In genomic region chr19:12695997-12696365, GRCh38 we compare ENCODE assay signal across 9 cellular contexts. TPM values are rescaled to one million over a fixed set of nuclear protein-coding genes. Genes with fewer than 3 reads are reported as not detected.
DNase-seq lines count a peak whose midpoint lies in the region; ATAC-seq and TF ChIP-seq lines count a peak whose summit lies in the region.
"Had no signal": no experiment of that assay in that cellular context is flagged by ENCODE, and none has a peak within 500 bp of the region (broad histone marks: within the 10 kb centered on the region; RNA-seq: fewer than 3 reads in every experiment).

No MANE protein-coding gene starts in this region.

- no peaks in the 10 kb centered on the region for H3K27me3 Mint-ChIP-seq in CD4-positive, alpha-beta memory T cell
- H3K27me3 Mint-ChIP-seq in osteocyte (ENCODE audit: unreplicated experiment), result no peaks in the 10 kb centered on the region

- H3K9me3 ChIP-seq in CD4-positive, alpha-beta memory T cell (ENCODE audit: control insufficient read depth in 1 of 2, low read length in 2 of 2), result no peaks in the 10 kb centered on the region
- H3K9me3 ChIP-seq in esophagus muscularis mucosa, result no peaks in the 10 kb centered on the region

- intact Hi-C loops in CD4-positive, alpha-beta memory T cell (cut with micrococcal nuclease), result loop anchor here (1.0 kb wide), 3 partner anchors 15 to 27 kb away; partner anchors contain the start of genes DHPS and TNPO2
- intact Hi-C loops in esophagus muscularis mucosa (cut with DNase I), result no loop called here

- TF ChIP-seq POLR2A in esophagus muscularis mucosa (IDR thresholded peaks at IDR 0.05; ENCODE audit: low read depth), result no peak

- TF ChIP-seq CTCF in RWPE1 (conservative IDR thresholded peaks at IDR 0.05; ENCODE audit: low read depth), result no peak
- TF ChIP-seq CTCF in esophagus muscularis mucosa (IDR thresholded peaks at IDR 0.05), result no peak
- no peak for TF ChIP-seq CTCF in osteocyte (IDR thresholded peaks at IDR 0.05)

- CTCF ChIA-PET in CD4-positive, alpha-beta memory T cell (lab: Charles Lee; ENCODE audit: partially characterized antibody), result interaction anchor here (0.9 to 1.5 kb wide), 5 partner anchors 25 to 100 kb away, joined by 4 to 6 read pairs (median 5); no protein-coding TSS in a partner anchor
- CTCF ChIA-PET in RWPE1 (lab: Yijun Ruan, JAX), result no interaction called here

- peak overlapping the region; percentile 76 for H3K27ac ChIP-seq in CD4-positive, alpha-beta memory T cell (ENCODE audit: low read depth, low read length)
- H3K27ac ChIP-seq in RWPE1, result peak overlapping the region; percentile 86
- peak overlapping the region; percentile 82 to 94 (median 92) for H3K27ac ChIP-seq in esophagus muscularis mucosa (replicated peaks in 1 of 4)

- H3K36me3 ChIP-seq in CD4-positive, alpha-beta memory T cell (ENCODE audit: insufficient read depth, low read length), result no peaks in the 10 kb centered on the region
- peaks cover 11 to 30% (median 21%) of the 10 kb centered on the region in 4 donors for H3K36me3 ChIP-seq in esophagus muscularis mucosa

- peak overlapping the region; percentile 29 to 98 (median 96) for H3K27ac Mint-ChIP-seq in CD4-positive, alpha-beta memory T cell
- no peak overlapping the region for H3K27ac Mint-ChIP-seq in osteocyte (ENCODE audit: unreplicated experiment)

- H3K4me3 ChIP-seq in CD4-positive, alpha-beta memory T cell (ENCODE audit: low read length in 2 of 2), result peak overlapping the region; percentile 7 to 56
- peak overlapping the region; percentile 67 to 90 (median 74) for H3K4me3 ChIP-seq in esophagus muscularis mucosa

- H3K9me3 Mint-ChIP-seq in CD4-positive, alpha-beta memory T cell, result peaks cover 0 to 2% (median 0%) of the 10 kb centered on the region in 8 donors
- no peaks in the 10 kb centered on the region for H3K9me3 Mint-ChIP-seq in osteocyte (ENCODE audit: unreplicated experiment)

- WGBS in esophagus muscularis mucosa, result no CpG with 5 or more reads among the region's 36 CpGs

- no peak for DNase-seq in CD4-positive, alpha-beta memory T cell
- DNase-seq in RWPE1 (ENCODE audit: low spot score) (peak; percentile 23), esophagus muscularis mucosa (ENCODE audit: extremely low spot score) (no peak), osteocyte (ENCODE audit: extremely low spot score, unreplicated experiment) (no peak), AML-193 (lab: John Stamatoyannopoulos, UW) (no peak), UCSD-AML1 (lab: John Stamatoyannopoulos, UW; ENCODE audit: unreplicated experiment) (no peak), KG1 (lab: John Stamatoyannopoulos, UW) (no peak)

- ATAC-seq in GM21825 (IDR thresholded peaks at IDR 0.05; ENCODE audit: unreplicated experiment), result peak; percentile 17

- POLR2A ChIA-PET in CD4-positive, alpha-beta memory T cell (lab: Charles Lee; ENCODE audit: partially characterized antibody), result interaction anchor here (0.8 to 4.4 kb wide), 13 partner anchors 9 to 145 kb away, joined by 3 to 34 read pairs (median 5); partner anchors contain the start of genes DHPS, GET3, JUNB and RNASEH2A
- POLR2A ChIA-PET in RWPE1 (lab: Yijun Ruan, JAX; ENCODE audit: low non-redundant PET), result interaction anchor here (0.6 kb wide), 1 partner anchor 144 kb away, joined by 3 read pairs; no protein-coding TSS in a partner anchor

- peaks cover 17% of the 10 kb centered on the region for H3K4me1 ChIP-seq in CD4-positive, alpha-beta memory T cell (ENCODE audit: insufficient read depth, low read length)
- peaks cover 16 to 24% (median 22%) of the 10 kb centered on the region in 4 donors for H3K4me1 ChIP-seq in esophagus muscularis mucosa

- H3K36me3 Mint-ChIP-seq in CD4-positive, alpha-beta memory T cell, result peaks cover 0 to 17% of the 10 kb centered on the region in 2 donors
- peaks cover 11% of the 10 kb centered on the region for H3K36me3 Mint-ChIP-seq in osteocyte (ENCODE audit: unreplicated experiment)

- TF ChIP-seq EP300 in esophagus muscularis mucosa (IDR thresholded peaks at IDR 0.05), result no peak

- H3K4me3 Mint-ChIP-seq in CD4-positive, alpha-beta memory T cell, result peak overlapping the region; percentile 91 to 95 (median 94)
- H3K4me3 Mint-ChIP-seq in osteocyte (ENCODE audit: unreplicated experiment), result peak overlapping the region; percentile 91

- peaks cover 4 to 17% (median 10%) of the 10 kb centered on the region in 4 donors for H3K4me1 Mint-ChIP-seq in CD4-positive, alpha-beta memory T cell
- peaks cover 5% of the 10 kb centered on the region for H3K4me1 Mint-ChIP-seq in osteocyte (ENCODE audit: unreplicated experiment)

- H3K27me3 ChIP-seq in CD4-positive, alpha-beta memory T cell (ENCODE audit: insufficient read depth, low read length), result no peaks in the 10 kb centered on the region
- H3K27me3 ChIP-seq in esophagus muscularis mucosa, result no peaks in the 10 kb centered on the region

RNA-seq across cellular contexts. Expression of gene FBXW9, which starts 0.5 kb away (rescaled TPM):
- total RNA-seq in CD4-positive, alpha-beta memory T cell, result 1 to 10 TPM; 4.5 to 4.9 TPM
- 1 to 10 TPM; 4.9 to 8.1 TPM for polyA plus RNA-seq in CD4-positive, alpha-beta memory T cell
- total RNA-seq in esophagus muscularis mucosa (10 to 100 TPM in 1 of 4 donors, 1 to 10 TPM in 3; 4.3 to 10.6 (median 7.5) TPM), osteocyte (10.9 and 11.4 TPM in 2 replicates)

RNA-seq across cellular contexts. Expression of gene GNG14, which starts 8.2 kb away (rescaled TPM):
- not detected for total RNA-seq in CD4-positive, alpha-beta memory T cell
- not detected for polyA plus RNA-seq in CD4-positive, alpha-beta memory T cell
- not detected for total RNA-seq in esophagus muscularis mucosa
- not detected in 2 replicates for total RNA-seq in osteocyte
- total RNA-seq: LHCN-M2 had no signal

RNA-seq across cellular contexts. Expression of gene DHPS, which starts 14.3 kb away (rescaled TPM):
- 100 to 1,000 TPM; 195 to 197 TPM for total RNA-seq in CD4-positive, alpha-beta memory T cell
- 10 to 100 TPM; 77.3 to 91.7 TPM for polyA plus RNA-seq in CD4-positive, alpha-beta memory T cell
- total RNA-seq in esophagus muscularis mucosa, result 10 to 100 TPM; 74.3 to 92.3 (median 85.0) TPM
- total RNA-seq in osteocyte, result 64.3 and 68.4 TPM in 2 replicates

RNA-seq across cellular contexts. Expression of gene TNPO2, which starts 27.8 kb away (rescaled TPM):
- total RNA-seq in CD4-positive, alpha-beta memory T cell, result 10 to 100 TPM; 66.0 to 67.2 TPM
- polyA plus RNA-seq in CD4-positive, alpha-beta memory T cell, result 1 to 10 TPM in 1 of 2 donors, under 1 TPM in 1; 0.60 to 1.8 TPM
- total RNA-seq in esophagus muscularis mucosa, result 10 to 100 TPM; 42.8 to 71.9 (median 62.8) TPM
- total RNA-seq in osteocyte, result 79.0 and 93.3 TPM in 2 replicates

RNA-seq across cellular contexts. Expression of gene WDR83, which starts 29.4 kb away (rescaled TPM):
- total RNA-seq in CD4-positive, alpha-beta memory T cell, result 10 to 100 TPM; 18.3 to 19.3 TPM
- polyA plus RNA-seq in CD4-positive, alpha-beta memory T cell, result 10 to 100 TPM in 1 of 2 donors, 1 to 10 TPM in 1; 9.8 to 15.7 TPM
- total RNA-seq in esophagus muscularis mucosa (10 to 100 TPM in 3 of 4 donors, 1 to 10 TPM in 1; 10.0 to 19.7 (median 13.9) TPM), osteocyte (11.4 and 12.4 TPM in 2 replicates)
